In the genomic region with DNA sequence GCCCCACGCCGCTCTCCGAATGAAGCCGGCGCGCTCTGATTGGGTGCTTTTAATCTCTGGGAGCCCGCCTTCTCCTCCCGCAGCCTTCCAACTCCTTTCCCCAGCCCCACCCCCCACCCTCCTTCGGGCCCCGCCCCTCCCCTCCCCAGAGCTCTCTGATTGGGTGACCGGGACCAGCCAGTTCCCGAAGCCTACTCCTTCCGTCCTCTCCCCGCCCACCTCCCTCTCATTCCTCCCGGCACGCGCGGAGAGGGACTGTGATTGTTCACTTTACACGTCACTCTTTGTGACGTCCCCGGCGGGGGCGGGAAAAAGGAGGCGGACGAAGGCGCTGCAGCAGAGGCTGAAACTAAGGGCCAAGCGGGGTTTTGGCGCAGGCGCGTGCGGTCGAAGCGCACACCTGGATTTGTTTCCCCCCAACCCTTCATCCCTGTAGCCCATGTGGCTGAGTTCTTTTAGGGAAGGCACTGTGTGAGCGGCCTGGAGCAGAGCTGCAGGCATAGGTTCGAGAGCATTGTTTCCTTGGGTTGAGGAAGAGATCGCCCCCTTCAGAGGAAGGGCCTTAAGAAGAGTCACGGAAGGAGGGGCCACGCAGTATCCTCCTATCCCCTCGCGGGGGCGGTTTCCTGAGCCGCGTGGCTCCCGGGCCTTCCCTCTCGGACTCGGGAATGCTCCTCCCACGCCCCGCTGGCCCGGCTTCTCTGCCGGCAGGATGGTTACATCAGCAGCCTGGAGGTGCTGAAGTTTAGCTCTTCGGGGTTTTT, we compare ENCODE assay signal across 1 cellular context.
TF ChIP-seq lines count a peak whose summit lies in the region.

A gene (minus strand): TSS at position 21 of the 764 bp plus-strand sequence. CDS start 361 bp downstream, outside the sequence.

TF ChIP-seq in HepG2, 621 proteins besides CTCF, POLR2A, EP300 and RAD21 (continued from another document and continues in another):
- TF ChIP-seq, protein P1, sequence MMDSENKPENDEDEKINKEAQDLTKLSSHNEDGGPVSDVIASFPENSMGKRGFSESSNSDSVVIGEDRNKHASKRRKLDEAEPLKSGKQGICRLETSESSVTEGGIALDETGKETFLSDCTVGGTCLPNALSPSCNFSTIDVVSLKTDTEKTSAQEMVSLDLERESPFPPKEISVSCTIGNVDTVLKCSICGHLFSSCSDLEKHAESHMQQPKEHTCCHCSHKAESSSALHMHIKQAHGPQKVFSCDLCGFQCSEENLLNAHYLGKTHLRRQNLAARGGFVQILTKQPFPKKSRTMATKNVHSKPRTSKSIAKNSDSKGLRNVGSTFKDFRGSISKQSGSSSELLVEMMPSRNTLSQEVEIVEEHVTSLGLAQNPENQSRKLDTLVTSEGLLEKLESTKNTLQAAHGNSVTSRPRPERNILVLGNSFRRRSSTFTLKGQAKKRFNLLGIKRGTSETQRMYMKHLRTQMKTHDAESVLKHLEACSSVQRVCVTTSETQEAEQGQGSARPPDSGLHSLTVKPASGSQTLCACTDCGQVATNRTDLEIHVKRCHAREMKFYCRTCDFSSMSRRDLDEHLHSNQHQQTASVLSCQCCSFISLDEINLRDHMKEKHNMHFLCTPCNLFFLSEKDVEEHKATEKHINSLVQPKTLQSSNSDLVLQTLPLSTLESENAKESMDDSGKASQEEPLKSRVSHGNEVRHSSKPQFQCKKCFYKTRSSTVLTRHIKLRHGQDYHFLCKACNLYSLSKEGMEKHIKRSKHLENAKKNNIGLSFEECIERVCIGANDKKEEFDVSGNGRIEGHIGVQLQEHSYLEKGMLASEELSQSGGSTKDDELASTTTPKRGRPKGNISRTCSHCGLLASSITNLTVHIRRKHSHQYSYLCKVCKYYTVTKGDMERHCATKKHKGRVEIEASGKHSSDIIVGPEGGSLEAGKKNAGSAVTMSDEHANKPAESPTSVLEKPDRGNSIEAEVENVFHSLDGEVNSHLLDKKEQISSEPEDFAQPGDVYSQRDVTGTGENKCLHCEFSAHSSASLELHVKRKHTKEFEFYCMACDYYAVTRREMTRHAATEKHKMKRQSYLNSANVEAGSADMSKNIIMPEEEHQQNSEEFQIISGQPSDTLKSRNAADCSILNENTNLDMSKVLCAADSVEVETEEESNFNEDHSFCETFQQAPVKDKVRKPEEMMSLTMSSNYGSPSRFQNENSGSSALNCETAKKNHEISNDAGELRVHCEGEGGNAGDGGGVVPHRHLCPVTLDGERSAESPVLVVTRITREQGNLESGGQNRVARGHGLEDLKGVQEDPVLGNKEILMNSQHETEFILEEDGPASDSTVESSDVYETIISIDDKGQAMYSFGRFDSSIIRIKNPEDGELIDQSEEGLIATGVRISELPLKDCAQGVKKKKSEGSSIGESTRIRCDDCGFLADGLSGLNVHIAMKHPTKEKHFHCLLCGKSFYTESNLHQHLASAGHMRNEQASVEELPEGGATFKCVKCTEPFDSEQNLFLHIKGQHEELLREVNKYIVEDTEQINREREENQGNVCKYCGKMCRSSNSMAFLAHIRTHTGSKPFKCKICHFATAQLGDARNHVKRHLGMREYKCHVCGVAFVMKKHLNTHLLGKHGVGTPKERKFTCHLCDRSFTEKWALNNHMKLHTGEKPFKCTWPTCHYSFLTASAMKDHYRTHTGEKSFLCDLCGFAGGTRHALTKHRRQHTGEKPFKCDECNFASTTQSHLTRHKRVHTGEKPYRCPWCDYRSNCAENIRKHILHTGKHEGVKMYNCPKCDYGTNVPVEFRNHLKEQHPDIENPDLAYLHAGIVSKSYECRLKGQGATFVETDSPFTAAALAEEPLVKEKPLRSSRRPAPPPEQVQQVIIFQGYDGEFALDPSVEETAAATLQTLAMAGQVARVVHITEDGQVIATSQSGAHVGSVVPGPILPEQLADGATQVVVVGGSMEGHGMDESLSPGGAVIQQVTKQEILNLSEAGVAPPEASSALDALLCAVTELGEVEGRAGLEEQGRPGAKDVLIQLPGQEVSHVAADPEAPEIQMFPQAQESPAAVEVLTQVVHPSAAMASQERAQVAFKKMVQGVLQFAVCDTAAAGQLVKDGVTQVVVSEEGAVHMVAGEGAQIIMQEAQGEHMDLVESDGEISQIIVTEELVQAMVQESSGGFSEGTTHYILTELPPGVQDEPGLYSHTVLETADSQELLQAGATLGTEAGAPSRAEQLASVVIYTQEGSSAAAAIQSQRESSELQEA (CRISPR knock-in tag; IDR thresholded peaks at IDR 0.05; ENCODE audit: not compliant biosample characterization) = peak; percentile 41
- TF ChIP-seq SALL2 (CRISPR knock-in tag; IDR thresholded peaks at IDR 0.05) (peak; percentile 79), SMARCC2 (IDR thresholded peaks at IDR 0.05) (no peak), MBD4 (IDR thresholded peaks at IDR 0.05; ENCODE audit: borderline replicate concordance, low read length) (no peak), CCDC6 (CRISPR knock-in tag; IDR thresholded peaks at IDR 0.05) (peak; percentile 92; the same call in 1 of the 2 replicates), PITX1 (CRISPR knock-in tag; IDR thresholded peaks at IDR 0.05) (peak; percentile 64), MTF1 (CRISPR knock-in tag; IDR thresholded peaks at IDR 0.05) (peak; percentile 74; the same call in 1 of the 2 replicates), ZFP36L1 (CRISPR knock-in tag; IDR thresholded peaks at IDR 0.05) (peak; percentile 88), TEAD3 (CRISPR knock-in tag; optimal IDR thresholded peaks at IDR 0.05; ENCODE audit: borderline replicate concordance) (peak; percentile 72), SOX13 (IDR thresholded peaks at IDR 0.05) (no peak), SOX13 (CRISPR knock-in tag; conservative IDR thresholded peaks at IDR 0.05 in 1 of 2, IDR thresholded peaks at IDR 0.05 in 1 of 2) (peak in 1 of 2 experiments; percentile 40; a peak in 2 of 4 replicates), ARNT2 (CRISPR knock-in tag; IDR thresholded peaks at IDR 0.05; ENCODE audit: low read depth) (peak; percentile 85), ZBTB7A (CRISPR knock-in tag; IDR thresholded peaks at IDR 0.05) (peak; percentile 78), SIN3A (IDR thresholded peaks at IDR 0.05; ENCODE audit: borderline replicate concordance, low read depth, low read length) (peak; percentile 73), KAT8 (CRISPR knock-in tag; IDR thresholded peaks at IDR 0.05) (peak; percentile 72), ZMAT3 (CRISPR knock-in tag; conservative IDR thresholded peaks at IDR 0.05) (peak; percentile 94), REXO4 (CRISPR knock-in tag; IDR thresholded peaks at IDR 0.05; ENCODE audit: borderline replicate concordance) (no peak), PHB2 (IDR thresholded peaks at IDR 0.05; ENCODE audit: partially characterized antibody) (no peak), BORCS8-MEF2B (CRISPR knock-in tag; IDR thresholded peaks at IDR 0.05) (peak; percentile 90), SP4 (CRISPR knock-in tag; IDR thresholded peaks at IDR 0.05) (peak; percentile 96), ZNF790 (CRISPR knock-in tag; IDR thresholded peaks at IDR 0.05; ENCODE audit: borderline replicate concordance) (0 out of 2 replicates have a peak, but pooled peaks have one; percentile 66), TGIF2 (CRISPR knock-in tag; IDR thresholded peaks at IDR 0.05) (peak; percentile 49; the same call in 1 of the 2 replicates), JARID2 (CRISPR knock-in tag; IDR thresholded peaks at IDR 0.05; ENCODE audit: insufficient replicate concordance) (no peak), ZNF501 (CRISPR knock-in tag; IDR thresholded peaks at IDR 0.05) (peak; percentile 77), SIX4 (CRISPR knock-in tag; IDR thresholded peaks at IDR 0.05) (peak; percentile 25; the same call in 1 of the 2 replicates), ZNF724P (CRISPR knock-in tag; IDR thresholded peaks at IDR 0.05; ENCODE audit: borderline replicate concordance) (0 out of 2 replicates have a peak, but pooled peaks have one; percentile 39), ZNF747 (CRISPR knock-in tag; IDR thresholded peaks at IDR 0.05; ENCODE audit: borderline replicate concordance) (peak; percentile 65; the same call in 1 of the 2 replicates), ZNF766 (CRISPR knock-in tag; IDR thresholded peaks at IDR 0.05; ENCODE audit: borderline replicate concordance) (peak; percentile 78; the same call in 1 of the 2 replicates), ISX (CRISPR knock-in tag; conservative IDR thresholded peaks at IDR 0.05) (no peak), PLRG1 (conservative IDR thresholded peaks at IDR 0.05) (no peak), ZNF879 (CRISPR knock-in tag; IDR thresholded peaks at IDR 0.05) (peak; percentile 93)
- TF ChIP-seq, protein P2, sequence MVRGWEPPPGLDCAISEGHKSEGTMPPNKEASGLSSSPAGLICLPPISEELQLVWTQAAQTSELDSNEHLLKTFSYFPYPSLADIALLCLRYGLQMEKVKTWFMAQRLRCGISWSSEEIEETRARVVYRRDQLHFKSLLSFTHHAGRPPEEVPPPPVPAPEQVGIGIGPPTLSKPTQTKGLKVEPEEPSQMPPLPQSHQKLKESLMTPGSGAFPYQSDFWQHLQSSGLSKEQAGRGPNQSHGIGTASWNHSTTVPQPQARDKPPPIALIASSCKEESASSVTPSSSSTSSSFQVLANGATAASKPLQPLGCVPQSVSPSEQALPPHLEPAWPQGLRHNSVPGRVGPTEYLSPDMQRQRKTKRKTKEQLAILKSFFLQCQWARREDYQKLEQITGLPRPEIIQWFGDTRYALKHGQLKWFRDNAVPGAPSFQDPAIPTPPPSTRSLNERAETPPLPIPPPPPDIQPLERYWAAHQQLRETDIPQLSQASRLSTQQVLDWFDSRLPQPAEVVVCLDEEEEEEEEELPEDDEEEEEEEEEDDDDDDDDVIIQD (CRISPR knock-in tag; IDR thresholded peaks at IDR 0.05; ENCODE audit: low read depth) = no peak; the same call in 1 of the 2 replicates
- TF ChIP-seq, protein P3, sequence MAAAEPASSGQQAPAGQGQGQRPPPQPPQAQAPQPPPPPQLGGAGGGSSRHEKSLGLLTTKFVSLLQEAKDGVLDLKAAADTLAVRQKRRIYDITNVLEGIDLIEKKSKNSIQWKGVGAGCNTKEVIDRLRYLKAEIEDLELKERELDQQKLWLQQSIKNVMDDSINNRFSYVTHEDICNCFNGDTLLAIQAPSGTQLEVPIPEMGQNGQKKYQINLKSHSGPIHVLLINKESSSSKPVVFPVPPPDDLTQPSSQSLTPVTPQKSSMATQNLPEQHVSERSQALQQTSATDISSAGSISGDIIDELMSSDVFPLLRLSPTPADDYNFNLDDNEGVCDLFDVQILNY (CRISPR knock-in tag; conservative IDR thresholded peaks at IDR 0.05) = peak; percentile 92
- TF ChIP-seq, protein P4, sequence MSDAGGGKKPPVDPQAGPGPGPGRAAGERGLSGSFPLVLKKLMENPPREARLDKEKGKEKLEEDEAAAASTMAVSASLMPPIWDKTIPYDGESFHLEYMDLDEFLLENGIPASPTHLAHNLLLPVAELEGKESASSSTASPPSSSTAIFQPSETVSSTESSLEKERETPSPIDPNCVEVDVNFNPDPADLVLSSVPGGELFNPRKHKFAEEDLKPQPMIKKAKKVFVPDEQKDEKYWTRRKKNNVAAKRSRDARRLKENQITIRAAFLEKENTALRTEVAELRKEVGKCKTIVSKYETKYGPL (CRISPR knock-in tag; IDR thresholded peaks at IDR 0.05) = 0 out of 2 replicates have a peak, but pooled peaks have one; percentile 54
- TF ChIP-seq, protein P5, sequence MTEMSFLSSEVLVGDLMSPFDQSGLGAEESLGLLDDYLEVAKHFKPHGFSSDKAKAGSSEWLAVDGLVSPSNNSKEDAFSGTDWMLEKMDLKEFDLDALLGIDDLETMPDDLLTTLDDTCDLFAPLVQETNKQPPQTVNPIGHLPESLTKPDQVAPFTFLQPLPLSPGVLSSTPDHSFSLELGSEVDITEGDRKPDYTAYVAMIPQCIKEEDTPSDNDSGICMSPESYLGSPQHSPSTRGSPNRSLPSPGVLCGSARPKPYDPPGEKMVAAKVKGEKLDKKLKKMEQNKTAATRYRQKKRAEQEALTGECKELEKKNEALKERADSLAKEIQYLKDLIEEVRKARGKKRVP (CRISPR knock-in tag; IDR thresholded peaks at IDR 0.05) = peak in 1 of 2 experiments; percentile 94; a peak in 2 of 4 replicates
- TF ChIP-seq, protein P6, sequence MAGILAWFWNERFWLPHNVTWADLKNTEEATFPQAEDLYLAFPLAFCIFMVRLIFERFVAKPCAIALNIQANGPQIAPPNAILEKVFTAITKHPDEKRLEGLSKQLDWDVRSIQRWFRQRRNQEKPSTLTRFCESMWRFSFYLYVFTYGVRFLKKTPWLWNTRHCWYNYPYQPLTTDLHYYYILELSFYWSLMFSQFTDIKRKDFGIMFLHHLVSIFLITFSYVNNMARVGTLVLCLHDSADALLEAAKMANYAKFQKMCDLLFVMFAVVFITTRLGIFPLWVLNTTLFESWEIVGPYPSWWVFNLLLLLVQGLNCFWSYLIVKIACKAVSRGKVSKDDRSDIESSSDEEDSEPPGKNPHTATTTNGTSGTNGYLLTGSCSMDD (CRISPR knock-in tag; IDR thresholded peaks at IDR 0.05) = no peak
- TF ChIP-seq, protein P7, sequence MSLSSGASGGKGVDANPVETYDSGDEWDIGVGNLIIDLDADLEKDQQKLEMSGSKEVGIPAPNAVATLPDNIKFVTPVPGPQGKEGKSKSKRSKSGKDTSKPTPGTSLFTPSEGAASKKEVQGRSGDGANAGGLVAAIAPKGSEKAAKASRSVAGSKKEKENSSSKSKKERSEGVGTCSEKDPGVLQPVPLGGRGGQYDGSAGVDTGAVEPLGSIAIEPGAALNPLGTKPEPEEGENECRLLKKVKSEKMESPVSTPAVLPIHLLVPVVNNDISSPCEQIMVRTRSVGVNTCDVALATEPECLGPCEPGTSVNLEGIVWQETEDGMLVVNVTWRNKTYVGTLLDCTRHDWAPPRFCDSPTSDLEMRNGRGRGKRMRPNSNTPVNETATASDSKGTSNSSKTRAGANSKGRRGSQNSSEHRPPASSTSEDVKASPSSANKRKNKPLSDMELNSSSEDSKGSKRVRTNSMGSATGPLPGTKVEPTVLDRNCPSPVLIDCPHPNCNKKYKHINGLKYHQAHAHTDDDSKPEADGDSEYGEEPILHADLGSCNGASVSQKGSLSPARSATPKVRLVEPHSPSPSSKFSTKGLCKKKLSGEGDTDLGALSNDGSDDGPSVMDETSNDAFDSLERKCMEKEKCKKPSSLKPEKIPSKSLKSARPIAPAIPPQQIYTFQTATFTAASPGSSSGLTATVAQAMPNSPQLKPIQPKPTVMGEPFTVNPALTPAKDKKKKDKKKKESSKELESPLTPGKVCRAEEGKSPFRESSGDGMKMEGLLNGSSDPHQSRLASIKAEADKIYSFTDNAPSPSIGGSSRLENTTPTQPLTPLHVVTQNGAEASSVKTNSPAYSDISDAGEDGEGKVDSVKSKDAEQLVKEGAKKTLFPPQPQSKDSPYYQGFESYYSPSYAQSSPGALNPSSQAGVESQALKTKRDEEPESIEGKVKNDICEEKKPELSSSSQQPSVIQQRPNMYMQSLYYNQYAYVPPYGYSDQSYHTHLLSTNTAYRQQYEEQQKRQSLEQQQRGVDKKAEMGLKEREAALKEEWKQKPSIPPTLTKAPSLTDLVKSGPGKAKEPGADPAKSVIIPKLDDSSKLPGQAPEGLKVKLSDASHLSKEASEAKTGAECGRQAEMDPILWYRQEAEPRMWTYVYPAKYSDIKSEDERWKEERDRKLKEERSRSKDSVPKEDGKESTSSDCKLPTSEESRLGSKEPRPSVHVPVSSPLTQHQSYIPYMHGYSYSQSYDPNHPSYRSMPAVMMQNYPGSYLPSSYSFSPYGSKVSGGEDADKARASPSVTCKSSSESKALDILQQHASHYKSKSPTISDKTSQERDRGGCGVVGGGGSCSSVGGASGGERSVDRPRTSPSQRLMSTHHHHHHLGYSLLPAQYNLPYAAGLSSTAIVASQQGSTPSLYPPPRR (CRISPR knock-in tag; IDR thresholded peaks at IDR 0.05; ENCODE audit: borderline replicate concordance) = peak; percentile 27; the same call in 1 of the 2 replicates
- TF ChIP-seq, protein P8, sequence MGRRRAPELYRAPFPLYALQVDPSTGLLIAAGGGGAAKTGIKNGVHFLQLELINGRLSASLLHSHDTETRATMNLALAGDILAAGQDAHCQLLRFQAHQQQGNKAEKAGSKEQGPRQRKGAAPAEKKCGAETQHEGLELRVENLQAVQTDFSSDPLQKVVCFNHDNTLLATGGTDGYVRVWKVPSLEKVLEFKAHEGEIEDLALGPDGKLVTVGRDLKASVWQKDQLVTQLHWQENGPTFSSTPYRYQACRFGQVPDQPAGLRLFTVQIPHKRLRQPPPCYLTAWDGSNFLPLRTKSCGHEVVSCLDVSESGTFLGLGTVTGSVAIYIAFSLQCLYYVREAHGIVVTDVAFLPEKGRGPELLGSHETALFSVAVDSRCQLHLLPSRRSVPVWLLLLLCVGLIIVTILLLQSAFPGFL (CRISPR knock-in tag; IDR thresholded peaks at IDR 0.05) = no peak
